21 cellular contexts compared by ENCODE assay signal in the genomic region with DNA sequence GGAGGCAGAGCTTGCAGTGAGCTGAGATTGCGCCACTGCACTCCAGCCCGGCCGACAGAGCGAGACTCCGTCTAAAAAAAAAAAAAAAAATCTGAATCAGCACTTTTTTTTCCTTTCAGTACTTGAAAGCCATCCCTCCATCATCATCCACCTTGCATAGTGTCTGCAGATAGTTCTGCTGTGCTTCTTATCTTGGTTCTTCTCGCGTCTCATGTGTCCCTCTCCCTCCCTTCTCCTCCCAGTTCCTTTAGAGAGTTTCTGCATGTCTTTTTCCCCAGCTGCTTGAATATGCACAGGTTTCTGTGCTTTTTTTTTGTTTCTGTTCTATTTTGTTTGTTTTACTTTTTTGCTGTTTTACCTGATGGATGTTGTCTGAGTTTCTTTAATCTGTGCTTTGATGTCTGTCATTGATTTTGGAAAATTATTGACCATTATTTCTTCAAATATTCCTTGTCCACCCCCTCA.
"Had no signal": no experiment of that assay in that cellular context is flagged by ENCODE, and none has a peak within 500 bp of the region (broad histone marks: within the 10 kb centered on the region; RNA-seq: fewer than 3 reads in every experiment).

No MANE protein-coding gene starts in this region.

- ATAC-seq: activated T-cell treated with anti-CD3 and anti-CD28 coated beads, Interleukin-2, amount 50 U/mL, for 4 hours; heart left ventricle; left ventricle myocardium superior; natural killer cell treated with Interleukin-12 subunit alpha and Interleukin-12 subunit beta and Interleukin-15 and Interleukin-18, amount 100 ng/mL, for 72 hours had no signal

- H3K27me3 ChIP-seq: ovary, testis, uterus had no signal

- H3K27ac ChIP-seq: epithelial cell of prostate, neutrophil, prostate gland, spleen, testis, uterus had no signal

- DNase-seq: activated B cell treated with CpG ODN at 0.5 μM for 24 hours; activated CD4-positive, alpha-beta T cell treated with anti-CD3 and anti-CD28 coated beads for 4 hours; activated CD4-positive, alpha-beta T cell treated with anti-CD3 and anti-CD28 coated beads, Interleukin-2, amount 50 U/mL, for 48 hours; activated CD8-positive, alpha-beta memory T cell treated with anti-CD3 and anti-CD28 coated beads, Interleukin-2, amount 50 U/mL, for 48 hours; activated naive CD4-positive, alpha-beta T cell treated with Interleukin-2 at 50 U/mL for 16 hours; activated T-cell treated with anti-CD3 and anti-CD28 coated beads, Interleukin-2, amount 50 U/mL, for 4 hours; cortex of kidney; mammary epithelial cell; midbrain; spleen; stimulated activated CD4-positive, alpha-beta T cell treated with anti-CD3 and anti-CD28 coated beads, Interleukin-4, amount 100 ng/mL, for 1 hour; stimulated activated naive CD4-positive, alpha-beta T cell; testis; uterus had no signal

- H3K9me3 ChIP-seq: neutrophil, ovary, prostate gland, testis, uterus had no signal

- H3K36me3 ChIP-seq: heart left ventricle, neutrophil, ovary, prostate gland, spleen, uterus had no signal

- H3K4me3 ChIP-seq: heart left ventricle, ovary, prostate gland, spleen, testis, uterus had no signal
